In the genomic region with DNA sequence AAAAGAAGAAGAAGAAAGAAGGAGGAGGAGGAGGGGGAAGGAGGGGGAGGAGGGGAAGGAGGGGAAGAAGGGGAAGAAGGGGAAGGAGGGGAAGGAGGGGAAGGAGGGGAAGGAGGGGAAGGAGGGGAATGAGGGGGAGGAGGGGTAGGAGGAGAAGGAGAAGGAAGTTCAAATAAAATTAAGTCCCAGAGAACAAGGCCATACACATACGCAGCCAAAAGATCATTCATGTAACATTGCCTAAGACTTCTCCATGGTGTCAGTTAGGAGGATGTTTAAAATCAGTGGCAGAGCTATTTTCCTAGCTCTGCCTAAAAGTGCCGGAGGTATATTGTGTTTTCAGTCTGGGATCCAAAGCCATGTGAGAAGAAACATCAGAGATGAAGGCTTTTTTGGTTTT, we compare ENCODE assay signal across 21 cellular contexts.
DNase-seq lines count a peak whose midpoint lies in the region; ATAC-seq and TF ChIP-seq lines count a peak whose summit lies in the region.
"Had no signal": no experiment of that assay in that cellular context is flagged by ENCODE, and none has a peak within 500 bp of the region (broad histone marks: within the 10 kb centered on the region; RNA-seq: fewer than 3 reads in every experiment).

No MANE protein-coding gene starts in this region.

- 0 out of 2 replicates have a peak, but pooled peaks cover 3% of the 10 kb centered on the region for H3F3A ChIP-seq in Loucy (ENCODE audit: low read depth)

- H3K36me3 ChIP-seq in Loucy (ENCODE audit: insufficient read depth, low read length) (no peaks in the 10 kb centered on the region), SK-N-MC (ENCODE audit: insufficient read depth, low read length) (no peaks in the 10 kb centered on the region)
- H3K36me3 ChIP-seq: MG63, Peyer's patch had no signal

- H3K27ac ChIP-seq in SK-N-MC = peak overlapping the region; percentile 32; the same call in 1 of the 2 replicates
- H3K27ac ChIP-seq: A549, Peyer's patch had no signal

- H3K4me3 ChIP-seq in Loucy (ENCODE audit: low read length, poor library complexity, severe bottlenecking) = peak overlapping the region; percentile 47
- peak overlapping the region; percentile 38; the same call in 1 of the 2 replicates for H3K4me3 ChIP-seq in SK-N-MC
- H3K4me3 ChIP-seq: A549, MG63, Peyer's patch had no signal

- peak; percentile 28 for ATAC-seq in left ventricle myocardium superior
- ATAC-seq in Right ventricle myocardium inferior = no peak
- ATAC-seq in GM21390 (IDR thresholded peaks at IDR 0.05; ENCODE audit: unreplicated experiment) = no peak
- ATAC-seq: A549 had no signal

- H3K4me2 ChIP-seq in Loucy (ENCODE audit: low read depth, low read length, poor library complexity, severe bottlenecking) = peak overlapping the region; percentile 72
- H3K4me2 ChIP-seq: A549 had no signal

- peaks cover 8% of the 10 kb centered on the region; the same call in 1 of the 2 replicates for H3K79me2 ChIP-seq in Loucy (ENCODE audit: insufficient read depth, low read length)

- H3K4me3 Mint-ChIP-seq in activated T-helper 2 cell treated with anti-CD3 and anti-CD28 coated beads, Interferon-gamma antibody, Interleukin-2, Interleukin-4, amounts not matched to agents 10 μg/mL and 5 μg/mL and 100 μg/mL, durations not matched to agents 14 hours and 24 hours and 36 hours (ENCODE audit: low read depth) = no peak overlapping the region
- H3K4me3 Mint-ChIP-seq: B cell; CD4-positive, CD25-positive, alpha-beta regulatory T cell; IgD-negative memory B cell had no signal

- H3K9me2 ChIP-seq in Loucy (replicated peaks; ENCODE audit: low read depth, low read length) = no peaks in the 10 kb centered on the region

- no peaks in the 10 kb centered on the region for H4K20me1 ChIP-seq in Loucy (ENCODE audit: insufficient read depth, low read length, poor library complexity, severe bottlenecking)

- H3K9me3 ChIP-seq in Loucy (ENCODE audit: insufficient read depth, low read depth, low read length) (no peaks in the 10 kb centered on the region), SK-N-MC (ENCODE audit: low read depth, low read length) (no peaks in the 10 kb centered on the region)
- H3K9me3 ChIP-seq: A549, MG63, Peyer's patch had no signal

- H3K36me3 Mint-ChIP-seq in activated T-helper 2 cell treated with anti-CD3 and anti-CD28 coated beads, Interferon-gamma antibody, Interleukin-2, Interleukin-4, amounts not matched to agents 10 μg/mL and 5 μg/mL and 100 μg/mL, durations not matched to agents 14 hours and 24 hours and 36 hours (ENCODE audit: low read depth) = no peaks in the 10 kb centered on the region
- H3K36me3 Mint-ChIP-seq: CD4-positive, CD25-positive, alpha-beta regulatory T cell had no signal

- peaks cover 12% of the 10 kb centered on the region for H3K9me3 Mint-ChIP-seq in activated T-helper 2 cell treated with anti-CD3 and anti-CD28 coated beads, Interferon-gamma antibody, Interleukin-2, Interleukin-4, amounts not matched to agents 10 μg/mL and 5 μg/mL and 100 μg/mL, durations not matched to agents 14 hours and 24 hours and 36 hours

- TF ChIP-seq CTCF in Loucy (conservative IDR thresholded peaks at IDR 0.05; ENCODE audit: low read length) = no peak

- H3K9ac ChIP-seq in Loucy (ENCODE audit: low read depth, low read length, poor library complexity, severe bottlenecking) (peak overlapping the region; percentile 7), SK-N-MC (ENCODE audit: insufficient read length) (no peak overlapping the region)

- DNase-seq in left ventricle myocardium superior = no peak
- no peak for DNase-seq in Right ventricle myocardium inferior (ENCODE audit: missing footprints)
- no peak for DNase-seq in SK-N-MC (ENCODE audit: low read depth, low spot score)
- DNase-seq in activated T-helper 2 cell treated with anti-CD3 and anti-CD28 coated beads, Interferon-gamma antibody, Interleukin-2, Interleukin-4, amounts not matched to agents 10 μg/mL and 5 μg/mL and 100 μg/mL, durations not matched to agents 14 hours and 24 hours and 36 hours (ENCODE audit: low spot score) = no peak
- no peak for DNase-seq in pons (ENCODE audit: low spot score)
- DNase-seq: CD4-positive, CD25-positive, alpha-beta regulatory T cell; GOT3; Kasumi-1; MG63; NCI-H1105; NCI-H2029 treated with DMSO at 0.1 percent for 48 hours; NCI-H2171; NCI-H345; NCI-H524; NCI-H82; Peyer's patch had no signal

- H3K27me3 ChIP-seq in Loucy (ENCODE audit: insufficient read depth, low read length, poor library complexity, severe bottlenecking) = no peaks in the 10 kb centered on the region
- H3K27me3 ChIP-seq: MG63, Peyer's patch had no signal

- H3K4me1 ChIP-seq in Loucy (ENCODE audit: insufficient read depth, low read length, poor library complexity, severe bottlenecking) = peaks cover 80% of the 10 kb centered on the region
- H3K4me1 ChIP-seq: Peyer's patch had no signal

- no peaks in the 10 kb centered on the region for H3K27me3 Mint-ChIP-seq in activated T-helper 2 cell treated with anti-CD3 and anti-CD28 coated beads, Interferon-gamma antibody, Interleukin-2, Interleukin-4, amounts not matched to agents 10 μg/mL and 5 μg/mL and 100 μg/mL, durations not matched to agents 14 hours and 24 hours and 36 hours (ENCODE audit: low read depth)
- H3K27me3 Mint-ChIP-seq: B cell; CD4-positive, CD25-positive, alpha-beta regulatory T cell; IgD-negative memory B cell had no signal

- intact Hi-C loops in left ventricle myocardium superior (cut with micrococcal nuclease) = no loop called here
- intact Hi-C loops in Right ventricle myocardium inferior (cut with DNase I) = no loop called here
- intact Hi-C loops in activated T-helper 2 cell treated with anti-CD3 and anti-CD28 coated beads, Interferon-gamma antibody, Interleukin-2, Interleukin-4, amounts not matched to agents 10 μg/mL and 5 μg/mL and 100 μg/mL, durations not matched to agents 14 hours and 24 hours and 36 hours (cut with micrococcal nuclease) = no loop called here

- no peak overlapping the region for H2AFZ ChIP-seq in Loucy (ENCODE audit: low read length)

- no peak overlapping the region for H3K27ac Mint-ChIP-seq in activated T-helper 2 cell treated with anti-CD3 and anti-CD28 coated beads, Interferon-gamma antibody, Interleukin-2, Interleukin-4, amounts not matched to agents 10 μg/mL and 5 μg/mL and 100 μg/mL, durations not matched to agents 14 hours and 24 hours and 36 hours
- H3K27ac Mint-ChIP-seq: B cell; CD4-positive, CD25-positive, alpha-beta regulatory T cell; IgD-negative memory B cell had no signal

- no peaks in the 10 kb centered on the region for H3K4me1 Mint-ChIP-seq in activated T-helper 2 cell treated with anti-CD3 and anti-CD28 coated beads, Interferon-gamma antibody, Interleukin-2, Interleukin-4, amounts not matched to agents 10 μg/mL and 5 μg/mL and 100 μg/mL, durations not matched to agents 14 hours and 24 hours and 36 hours (ENCODE audit: low read depth)
- H3K4me1 Mint-ChIP-seq: B cell; CD4-positive, CD25-positive, alpha-beta regulatory T cell; IgD-negative memory B cell had no signal
